25 cellular contexts compared by ENCODE assay signal in the genomic region with DNA sequence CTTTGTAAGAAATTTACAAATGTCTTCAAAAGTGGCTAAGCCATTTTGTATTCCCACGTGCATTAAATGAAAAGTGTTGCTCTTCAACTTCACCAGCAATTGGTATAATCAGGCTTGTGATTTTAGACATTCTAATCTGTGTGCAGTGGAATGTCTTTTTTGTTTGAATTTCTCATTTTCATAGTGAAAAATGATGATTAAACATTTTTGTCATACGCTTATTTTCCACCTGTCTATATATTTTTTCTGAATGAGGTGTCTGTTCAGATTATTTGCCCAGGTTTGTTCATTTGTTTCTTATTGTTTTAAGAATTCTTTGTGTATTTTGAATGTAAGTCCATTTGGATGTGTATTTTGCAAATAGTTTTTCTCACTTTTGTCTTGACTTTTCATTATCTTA.
A peak's percentile ranks its signal among the peaks of the same experiment; 100 is the strongest.
DNase-seq lines count a peak whose midpoint lies in the region; ATAC-seq, FAIRE-seq and TF ChIP-seq lines count a peak whose summit lies in the region.
"Had no signal": no experiment of that assay in that cellular context is flagged by ENCODE, and none has a peak within 500 bp of the region (broad histone marks: within the 10 kb centered on the region; RNA-seq: fewer than 3 reads in every experiment).

No MANE protein-coding gene starts in this region.

- no peak overlapping the region for H2BK15ac ChIP-seq in IMR-90 (ENCODE audit: low read depth, low read length)

- no peak overlapping the region for H2BK120ac ChIP-seq in IMR-90 (ENCODE audit: low read depth, low read length)

- no peak overlapping the region for H3K4ac ChIP-seq in IMR-90 (ENCODE audit: low read depth, low read length)

- H3K14ac ChIP-seq in IMR-90 (replicated peaks; ENCODE audit: low read depth, low read length): no peak overlapping the region

- no peak overlapping the region for H2BK5ac ChIP-seq in IMR-90 (ENCODE audit: low read depth, low read length, poor library complexity, severe bottlenecking)

- no peak overlapping the region for H4K91ac ChIP-seq in IMR-90 (ENCODE audit: insufficient read depth, low read depth, low read length)

- no peak overlapping the region for H4K5ac ChIP-seq in IMR-90 (ENCODE audit: low read depth, low read length)

- H3K18ac ChIP-seq in IMR-90 (ENCODE audit: low read depth, low read length): no peak overlapping the region

- intact Hi-C loops in HepG2 (cut with micrococcal nuclease; ENCODE audit: unreplicated experiment): no loop called here
- intact Hi-C loops in right lobe of liver (cut with DNase I): no loop called here
- intact Hi-C loops in IMR-90 (cut with micrococcal nuclease): no loop called here

- ATAC-seq in HepG2 (no peak), right lobe of liver (no peak), IMR-90 (ENCODE audit: low read depth) (no peak)
- ATAC-seq: GM12878 had no signal

- H3K4me2 ChIP-seq in HepG2 (ENCODE audit: low read depth, low read length) (no peak overlapping the region), IMR-90 (ENCODE audit: low read depth, low read length) (no peak overlapping the region), osteoblast (ENCODE audit: insufficient read depth, low read length) (no peak overlapping the region)
- H3K4me2 ChIP-seq: BLaER1 had no signal

- in situ Hi-C loops in HepG2 (cut with HindIII; ENCODE audit: extremely low pct_ligation_motif_present, low pct_unique_long_range_greater_than_20kb) (no loop called here), IMR-90 (cut with MboI; ENCODE audit: low sequenced_read_pairs) (no loop called here)

- 0% methylated on average over 2 of the region's 2 CpGs for WGBS in HepG2 (ENCODE audit: low lambda C conversion rate)
- WGBS in right lobe of liver (ENCODE audit: insufficient coverage, low coverage, low lambda C conversion rate, missing lambda C conversion rate): 62% methylated on average over 2 of the region's 2 CpGs
- no CpG with 5 or more reads among the region's 2 CpGs for WGBS in IMR-90 (ENCODE audit: extremely low coverage in 2 of 2, insufficient read length in 1 of 2), 2 experiments

- H2AK9ac ChIP-seq in IMR-90 (replicated peaks; ENCODE audit: low read depth, low read length, poor library complexity): no peak overlapping the region

- H3K4me3 Mint-ChIP-seq in type B pancreatic cell: no peak overlapping the region
- H3K4me3 Mint-ChIP-seq in CD8-positive, alpha-beta memory T cell: no peak overlapping the region
- H3K4me3 Mint-ChIP-seq: CD14-positive monocyte; CD4-positive, alpha-beta memory T cell; CD4-positive, CD25-positive, alpha-beta regulatory T cell had no signal

- DNase-seq in HepG2 (ENCODE audit: low spot score) (no peak), right lobe of liver (no peak), IMR-90 (no peak), osteoblast (ENCODE audit: insufficient read length, low spot score, missing footprints) (peak; percentile 5), type B pancreatic cell (ENCODE audit: extremely low spot score, unreplicated experiment) (no peak)
- no peak for DNase-seq in CD8-positive, alpha-beta memory T cell
- DNase-seq: ACHN; BE2C; C1 segment of cervical spinal cord; Caco-2; Calu3; CD4-positive, alpha-beta memory T cell; CD4-positive, CD25-positive, alpha-beta regulatory T cell; DMS53; DMS79; DND-41; EL; GDM1 had no signal

- no peak for TF ChIP-seq EP300 in HepG2 (IDR thresholded peaks at IDR 0.05; ENCODE audit: low read depth in 2 of 2, low read length in 2 of 2)
- TF ChIP-seq EP300 in HepG2 (CRISPR knock-in tag; IDR thresholded peaks at IDR 0.05; ENCODE audit: borderline replicate concordance): no peak

- H3K23ac ChIP-seq in IMR-90 (ENCODE audit: low read depth, low read length): no peak overlapping the region

- CTCF ChIA-PET in HepG2 (lab: Yijun Ruan, JAX; ENCODE audit: low intra/inter-chr PET ratio, low total read pairs) (no interaction called here), IMR-90 (lab: Yijun Ruan, JAX) (no interaction called here)
- CTCF ChIA-PET in CD8-positive, alpha-beta memory T cell (lab: Charles Lee): no interaction called here

- no peaks in the 10 kb centered on the region for H3K9me3 Mint-ChIP-seq in type B pancreatic cell
- H3K9me3 Mint-ChIP-seq in CD8-positive, alpha-beta memory T cell: peaks cover 0 to 27% (median 8%) of the 10 kb centered on the region in 5 donors
- H3K9me3 Mint-ChIP-seq: CD14-positive monocyte had no signal

- H3K27ac ChIP-seq in HepG2 (ENCODE audit: extremely low read length, insufficient read depth, low read length) (no peak overlapping the region), right lobe of liver (no peak overlapping the region), IMR-90 (ENCODE audit: insufficient read depth, low read length) (no peak overlapping the region), osteoblast (ENCODE audit: low read depth, low read length) (no peak overlapping the region)
- no peak overlapping the region for H3K27ac ChIP-seq in CD8-positive, alpha-beta memory T cell (ENCODE audit: low read depth, low read length)
- H3K27ac ChIP-seq: 22Rv1, BLaER1 had no signal

- H3K4me3 ChIP-seq in HepG2 (replicated peaks in 1 of 3; ENCODE audit: insufficient read depth in 1 of 3, low read depth in 2 of 3, low read length in 3 of 3) (no peak overlapping the region), right lobe of liver (no peak overlapping the region), IMR-90 (ENCODE audit: insufficient read depth, low read depth, low read length) (no peak overlapping the region), osteoblast (ENCODE audit: insufficient read depth, low read length) (no peak overlapping the region)
- H3K4me3 ChIP-seq in CD8-positive, alpha-beta memory T cell (ENCODE audit: low read length): no peak overlapping the region
- H3K4me3 ChIP-seq: BLaER1, GM12878 had no signal

- H3K36me3 ChIP-seq in HepG2 (replicated peaks in 1 of 2; ENCODE audit: control insufficient read depth in 1 of 2, insufficient read depth in 2 of 2, low read length in 2 of 2) (no peaks in the 10 kb centered on the region), right lobe of liver (no peaks in the 10 kb centered on the region), IMR-90 (ENCODE audit: control insufficient read depth, insufficient read depth, low read length) (no peaks in the 10 kb centered on the region), osteoblast (ENCODE audit: insufficient read depth, low read length) (no peaks in the 10 kb centered on the region)
- H3K36me3 ChIP-seq in CD8-positive, alpha-beta memory T cell (ENCODE audit: insufficient read depth, low read length): no peaks in the 10 kb centered on the region
- H3K36me3 ChIP-seq: BE2C, BLaER1 had no signal

- H3K27me3 ChIP-seq in HepG2 (ENCODE audit: control insufficient read depth in 1 of 2, insufficient read depth in 2 of 2, low read length in 2 of 2): no peaks in the 10 kb centered on the region
- H3K27me3 ChIP-seq in right lobe of liver: no peaks in the 10 kb centered on the region
- H3K27me3 ChIP-seq in IMR-90 (ENCODE audit: control insufficient read depth, insufficient read depth, low read length): no peaks in the 10 kb centered on the region
- no peaks in the 10 kb centered on the region for H3K27me3 ChIP-seq in osteoblast (ENCODE audit: insufficient read depth, low read length)
- no peaks in the 10 kb centered on the region for H3K27me3 ChIP-seq in CD8-positive, alpha-beta memory T cell (ENCODE audit: insufficient read depth, low read length, poor library complexity, severe bottlenecking)
- H3K27me3 ChIP-seq: BE2C, BLaER1 had no signal

- no peak overlapping the region for H2AFZ ChIP-seq in HepG2 (ENCODE audit: low read length)
- no peak overlapping the region for H2AFZ ChIP-seq in IMR-90 (replicated peaks; ENCODE audit: low read length, poor library complexity)
- H2AFZ ChIP-seq in osteoblast (ENCODE audit: low read length): no peak overlapping the region

- no TSS peak for BruUV-seq in HepG2 (replicated peaks; lab: Mats Ljungman, UMichigan)
- no TSS peak for BruUV-seq in IMR-90 (replicated peaks; lab: Mats Ljungman, UMichigan)

- TF ChIP-seq RAD21 in HepG2 (CRISPR knock-in tag; IDR thresholded peaks at IDR 0.05) (no peak), IMR-90 (IDR thresholded peaks at IDR 0.05; ENCODE audit: low read length) (no peak)

- no peaks in the 10 kb centered on the region for H3K9me1 ChIP-seq in IMR-90 (ENCODE audit: insufficient read depth, low read length)

- no peak for TF ChIP-seq POLR2A in HepG2 (IDR thresholded peaks at IDR 0.05; ENCODE audit: insufficient read depth in 1 of 2, low read depth in 2 of 2, low read length in 2 of 2)
- TF ChIP-seq POLR2A in right lobe of liver (IDR thresholded peaks at IDR 0.05): no peak
- no peak for TF ChIP-seq POLR2A in IMR-90 (IDR thresholded peaks at IDR 0.05; ENCODE audit: low read depth, low read length)

- H3K36me3 Mint-ChIP-seq in type B pancreatic cell: no peaks in the 10 kb centered on the region
- H3K36me3 Mint-ChIP-seq in CD8-positive, alpha-beta memory T cell: no peaks in the 10 kb centered on the region
- H3K36me3 Mint-ChIP-seq: CD14-positive monocyte; CD4-positive, alpha-beta memory T cell; CD4-positive, CD25-positive, alpha-beta regulatory T cell had no signal

- H3K4me1 Mint-ChIP-seq in type B pancreatic cell (ENCODE audit: unreplicated experiment): no peaks in the 10 kb centered on the region
- no peaks in the 10 kb centered on the region for H3K4me1 Mint-ChIP-seq in CD8-positive, alpha-beta memory T cell
- H3K4me1 Mint-ChIP-seq: CD14-positive monocyte; CD4-positive, alpha-beta memory T cell; CD4-positive, CD25-positive, alpha-beta regulatory T cell had no signal

- no peak overlapping the region for H2AK5ac ChIP-seq in IMR-90 (ENCODE audit: low read depth, low read length)

- no peaks in the 10 kb centered on the region for H3K4me1 ChIP-seq in HepG2 (ENCODE audit: insufficient read depth, low read length)
- H3K4me1 ChIP-seq in right lobe of liver: no peaks in the 10 kb centered on the region
- no peaks in the 10 kb centered on the region for H3K4me1 ChIP-seq in IMR-90 (ENCODE audit: control insufficient read depth, insufficient read depth, low read length)
- H3K4me1 ChIP-seq in osteoblast (ENCODE audit: insufficient read depth, low read length): no peaks in the 10 kb centered on the region
- no peaks in the 10 kb centered on the region for H3K4me1 ChIP-seq in CD8-positive, alpha-beta memory T cell (ENCODE audit: insufficient read depth, low read length)
- H3K4me1 ChIP-seq: BE2C, BLaER1, Caco-2 had no signal

- TF ChIP-seq CTCF in HepG2 (CRISPR knock-in tag; IDR thresholded peaks at IDR 0.05) (no peak), right lobe of liver (IDR thresholded peaks at IDR 0.05) (no peak), IMR-90 (conservative IDR thresholded peaks at IDR 0.05; ENCODE audit: low read depth, low read length) (no peak), osteoblast (IDR thresholded peaks at IDR 0.05; ENCODE audit: extremely low read depth, low read depth, low read length) (no peak), type B pancreatic cell (conservative IDR thresholded peaks at IDR 0.05) (no peak)

- H4K8ac ChIP-seq in IMR-90 (ENCODE audit: low read depth in 2 of 2, low read length in 2 of 2): no peak overlapping the region

- H3K9ac ChIP-seq in HepG2 (ENCODE audit: insufficient read depth, low read depth, low read length) (no peak overlapping the region), IMR-90 (ENCODE audit: low read depth, low read length) (no peak overlapping the region)
- H3K9ac ChIP-seq: BLaER1 had no signal

- H3K56ac ChIP-seq in IMR-90 (ENCODE audit: extremely low read depth, insufficient read depth, low read length): no peak overlapping the region

- POLR2A ChIA-PET in HepG2 (lab: Yijun Ruan, JAX) (no interaction called here), IMR-90 (lab: Charles Lee; ENCODE audit: unreplicated experiment) (no interaction called here)
- POLR2A ChIA-PET in CD8-positive, alpha-beta memory T cell (lab: Charles Lee): no interaction called here

- H3K9me3 ChIP-seq in HepG2 (ENCODE audit: low read length): no peaks in the 10 kb centered on the region
- no peaks in the 10 kb centered on the region for H3K9me3 ChIP-seq in right lobe of liver
- no peaks in the 10 kb centered on the region for H3K9me3 ChIP-seq in IMR-90 (ENCODE audit: control insufficient read depth, insufficient read depth, low read length)
- H3K9me3 ChIP-seq in osteoblast (ENCODE audit: low read depth, low read length): no peaks in the 10 kb centered on the region
- H3K9me3 ChIP-seq in CD8-positive, alpha-beta memory T cell (ENCODE audit: low read length): no peaks in the 10 kb centered on the region
- H3K9me3 ChIP-seq: BE2C, BLaER1, Caco-2 had no signal

- H4K20me1 ChIP-seq in HepG2 (ENCODE audit: insufficient read depth, low read length): no peaks in the 10 kb centered on the region
- no peaks in the 10 kb centered on the region for H4K20me1 ChIP-seq in IMR-90 (ENCODE audit: insufficient read depth, low read length)
- no peaks in the 10 kb centered on the region for H4K20me1 ChIP-seq in osteoblast (ENCODE audit: insufficient read depth, low read length)
- H4K20me1 ChIP-seq: BLaER1 had no signal

- H3K27ac Mint-ChIP-seq in type B pancreatic cell: no peak overlapping the region
- no peak overlapping the region for H3K27ac Mint-ChIP-seq in CD8-positive, alpha-beta memory T cell
- H3K27ac Mint-ChIP-seq: CD14-positive monocyte; CD4-positive, alpha-beta memory T cell; CD4-positive, CD25-positive, alpha-beta regulatory T cell had no signal

- H3K79me1 ChIP-seq in IMR-90 (ENCODE audit: low read depth in 1 of 2, low read length in 2 of 2): no peaks in the 10 kb centered on the region

- no peak for FAIRE-seq in HepG2 (lab: Jason Lieb, UNC)
- FAIRE-seq: D721Med, GM12878, GM12892, GM18507 had no signal

- dilution Hi-C loops in IMR-90 (cut with HindIII; ENCODE audit: low sequenced_read_pairs, unreplicated experiment): no loop called here

- no peak overlapping the region for H2BK20ac ChIP-seq in IMR-90 (ENCODE audit: low read depth, low read length)

- H3K27me3 Mint-ChIP-seq in type B pancreatic cell: no peaks in the 10 kb centered on the region
- no peaks in the 10 kb centered on the region for H3K27me3 Mint-ChIP-seq in CD8-positive, alpha-beta memory T cell
- H3K27me3 Mint-ChIP-seq: CD4-positive, alpha-beta memory T cell; CD4-positive, CD25-positive, alpha-beta regulatory T cell had no signal

- no peaks in the 10 kb centered on the region for H3K79me2 ChIP-seq in HepG2 (ENCODE audit: insufficient read depth, low read length)
- no peaks in the 10 kb centered on the region for H3K79me2 ChIP-seq in osteoblast (ENCODE audit: insufficient read depth, low read length)
